ENCODE assay signal across 24 cellular contexts in genomic region chrX:2700405-2701320, GRCh38. TPM values are rescaled to one million over a fixed set of nuclear protein-coding genes. Genes with fewer than 3 reads are reported as not detected.
DNase-seq lines count a peak whose midpoint lies in the region; ATAC-seq, FAIRE-seq and TF ChIP-seq lines count a peak whose summit lies in the region.
"Had no signal": no experiment of that assay in that cellular context is flagged by ENCODE, and none has a peak within 500 bp of the region (broad histone marks: within the 10 kb centered on the region; RNA-seq: fewer than 3 reads in every experiment).

No MANE protein-coding gene starts in this region.

- H3F3A ChIP-seq in OCI-LY1 (ENCODE audit: insufficient read depth, low read length), result no peaks in the 10 kb centered on the region

- TF ChIP-seq POLR2A in HepG2 (IDR thresholded peaks at IDR 0.05; ENCODE audit: insufficient read depth in 1 of 2, low read depth in 2 of 2, low read length in 2 of 2), result no peak
- TF ChIP-seq POLR2A in right lobe of liver (IDR thresholded peaks at IDR 0.05), result no peak

- H3K27me3 Mint-ChIP-seq in type B pancreatic cell, result no peaks in the 10 kb centered on the region

- peaks cover 94% of the 10 kb centered on the region for H3K79me2 ChIP-seq in HepG2 (ENCODE audit: insufficient read depth, low read length)
- no peaks in the 10 kb centered on the region for H3K79me2 ChIP-seq in OCI-LY1 (ENCODE audit: insufficient read depth, low read length)

- H3K4me3 ChIP-seq in HepG2 (replicated peaks in 1 of 3; ENCODE audit: insufficient read depth in 1 of 3, low read depth in 2 of 3, low read length in 3 of 3) (no peak overlapping the region), right lobe of liver (no peak overlapping the region), OCI-LY1 (ENCODE audit: low read depth, low read length, poor library complexity, severe bottlenecking) (no peak overlapping the region), endocrine pancreas (ENCODE audit: control insufficient read depth, insufficient read depth, low read length) (peak overlapping the region; percentile 4)
- H3K4me3 ChIP-seq: ascending aorta, coronary artery, gastroesophageal sphincter, thoracic aorta had no signal

- peak overlapping the region; percentile 79 for H3K27ac Mint-ChIP-seq in type B pancreatic cell

- H3K4me2 ChIP-seq in HepG2 (ENCODE audit: low read depth, low read length), result no peak overlapping the region
- H3K4me2 ChIP-seq in OCI-LY1 (ENCODE audit: low read length), result peak overlapping the region; percentile 19; the same call in 1 of the 2 replicates

- TF ChIP-seq EP300 in HepG2 (IDR thresholded peaks at IDR 0.05; ENCODE audit: low read depth in 2 of 2, low read length in 2 of 2) (no peak), HepG2 (CRISPR knock-in tag; IDR thresholded peaks at IDR 0.05; ENCODE audit: borderline replicate concordance) (no peak)

- CTCF ChIA-PET in HepG2 (lab: Yijun Ruan, JAX; ENCODE audit: low intra/inter-chr PET ratio, low total read pairs), result no interaction called here

- H3K27ac ChIP-seq in HepG2 (ENCODE audit: extremely low read length, insufficient read depth, low read length) (no peak overlapping the region), right lobe of liver (no peak overlapping the region), OCI-LY1 (ENCODE audit: low read depth, low read length, poor library complexity, severe bottlenecking) (peak overlapping the region; percentile 62)
- H3K27ac ChIP-seq: ascending aorta, coronary artery, epithelial cell of prostate, thoracic aorta had no signal

- no peak for ATAC-seq in HepG2
- no peak for ATAC-seq in right lobe of liver
- ATAC-seq: gastroesophageal sphincter had no signal

- H3K9me3 ChIP-seq in HepG2 (ENCODE audit: low read length) (no peaks in the 10 kb centered on the region), right lobe of liver (no peaks in the 10 kb centered on the region), OCI-LY1 (ENCODE audit: low read length) (no peaks in the 10 kb centered on the region), endocrine pancreas (ENCODE audit: control insufficient read depth, low read length) (no peaks in the 10 kb centered on the region)
- H3K9me3 ChIP-seq: ascending aorta, gastroesophageal sphincter, thoracic aorta had no signal

- H3K9me2 ChIP-seq in OCI-LY1 (ENCODE audit: low read depth, low read length), result no peaks in the 10 kb centered on the region

- H3K9ac ChIP-seq in HepG2 (ENCODE audit: insufficient read depth, low read depth, low read length) (no peak overlapping the region), OCI-LY1 (ENCODE audit: low read length) (no peak overlapping the region), endocrine pancreas (ENCODE audit: control insufficient read depth, insufficient read depth, low read length) (no peak overlapping the region)

- TF ChIP-seq CTCF in HepG2 (CRISPR knock-in tag; IDR thresholded peaks at IDR 0.05), result no peak
- TF ChIP-seq CTCF in right lobe of liver (IDR thresholded peaks at IDR 0.05), result no peak
- TF ChIP-seq CTCF in OCI-LY1 (IDR thresholded peaks at IDR 0.05; ENCODE audit: low read length), result no peak
- no peak for TF ChIP-seq CTCF in type B pancreatic cell (conservative IDR thresholded peaks at IDR 0.05)

- no TSS peak for BruUV-seq in HepG2 (replicated peaks; lab: Mats Ljungman, UMichigan)

- H3K4me3 Mint-ChIP-seq in type B pancreatic cell, result peak overlapping the region; percentile 1

- POLR2A ChIA-PET in HepG2 (lab: Yijun Ruan, JAX), result no interaction called here

- in situ Hi-C loops in HepG2 (cut with HindIII; ENCODE audit: extremely low pct_ligation_motif_present, low pct_unique_long_range_greater_than_20kb), result no loop called here

- H3K4me1 Mint-ChIP-seq in type B pancreatic cell (ENCODE audit: unreplicated experiment), result peaks cover 55% of the 10 kb centered on the region

- no peak for TF ChIP-seq RAD21 in HepG2 (CRISPR knock-in tag; IDR thresholded peaks at IDR 0.05)

- peaks cover 4% of the 10 kb centered on the region for H3K9me3 Mint-ChIP-seq in type B pancreatic cell

- FAIRE-seq in HepG2 (lab: Jason Lieb, UNC), result peak; percentile 18

- H2AFZ ChIP-seq in HepG2 (ENCODE audit: low read length) (no peak overlapping the region), OCI-LY1 (ENCODE audit: low read length) (no peak overlapping the region)

- H3K27me3 ChIP-seq in HepG2 (ENCODE audit: control insufficient read depth in 1 of 2, insufficient read depth in 2 of 2, low read length in 2 of 2) (no peaks in the 10 kb centered on the region), right lobe of liver (no peaks in the 10 kb centered on the region), OCI-LY1 (ENCODE audit: insufficient read depth, low read length) (no peaks in the 10 kb centered on the region), endocrine pancreas (ENCODE audit: control insufficient read depth, insufficient read depth, low read length) (no peaks in the 10 kb centered on the region)
- H3K27me3 ChIP-seq: ascending aorta, gastroesophageal sphincter had no signal

- peaks cover 51% of the 10 kb centered on the region for H3K36me3 Mint-ChIP-seq in type B pancreatic cell

- H4K20me1 ChIP-seq in HepG2 (ENCODE audit: insufficient read depth, low read length), result 0 out of 2 replicates have a peak, but pooled peaks cover 4% of the 10 kb centered on the region
- no peaks in the 10 kb centered on the region for H4K20me1 ChIP-seq in OCI-LY1 (ENCODE audit: insufficient read depth, low read length)

- 95% methylated on average over 9 of the region's 9 CpGs for WGBS in HepG2 (ENCODE audit: low lambda C conversion rate)
- 92% methylated on average over 9 of the region's 9 CpGs for WGBS in right lobe of liver (ENCODE audit: insufficient coverage, low coverage, low lambda C conversion rate, missing lambda C conversion rate)

- H3K4me1 ChIP-seq in HepG2 (ENCODE audit: insufficient read depth, low read length) (peaks cover 5% of the 10 kb centered on the region; the same call in 1 of the 2 replicates), right lobe of liver (peaks cover 0 to 34% (median 3%) of the 10 kb centered on the region in 4 donors), OCI-LY1 (ENCODE audit: insufficient read depth, low read length, severe bottlenecking) (peaks cover 66% of the 10 kb centered on the region), endocrine pancreas (ENCODE audit: control insufficient read depth, insufficient read depth, low read length) (peaks cover 4% of the 10 kb centered on the region)

- DNase-seq in HepG2 (ENCODE audit: low spot score), result no peak
- no peak for DNase-seq in right lobe of liver
- DNase-seq in type B pancreatic cell (ENCODE audit: extremely low spot score, unreplicated experiment), result no peak
- no peak for DNase-seq in GM03348 (ENCODE audit: low spot score)
- no peak for DNase-seq in UCSD-AML1 (lab: John Stamatoyannopoulos, UW; ENCODE audit: unreplicated experiment)
- no peak for DNase-seq in occipital lobe (lab: John Stamatoyannopoulos, UW)
- DNase-seq: activated CD4-positive, alpha-beta T cell treated with anti-CD3 and anti-CD28 coated beads for 4 hours; AML-193; DMS53; mesendoderm; NCI-H2029 treated with DMSO at 0.1 percent for 48 hours; NCI-H524 treated with DMSO at 0.1 percent for 48 hours; nucleus accumbens; SIG-M5; stimulated activated CD4-positive, alpha-beta T cell treated with anti-CD3 and anti-CD28 coated beads, Interleukin-4, amount 100 ng/mL, for 1 hour; stimulated activated CD8-positive, alpha-beta memory T cell treated with anti-CD3 and anti-CD28 coated beads, Interleukin-4, amount 100 ng/mL, for 48 hours; T1000 had no signal

- intact Hi-C loops in HepG2 (cut with micrococcal nuclease; ENCODE audit: unreplicated experiment), result loop anchor here (10.0 kb wide), 1 partner anchor 64 kb away; no protein-coding TSS in a partner anchor
- intact Hi-C loops in right lobe of liver (cut with DNase I), result no loop called here

- peaks cover 5 to 20% of the 10 kb centered on the region in 2 experiments; a peak in 2 of 5 replicates for H3K36me3 ChIP-seq in HepG2 (replicated peaks in 1 of 2; ENCODE audit: control insufficient read depth in 1 of 2, insufficient read depth in 2 of 2, low read length in 2 of 2)
- no peaks in the 10 kb centered on the region for H3K36me3 ChIP-seq in right lobe of liver
- no peaks in the 10 kb centered on the region for H3K36me3 ChIP-seq in OCI-LY1 (ENCODE audit: insufficient read depth, low read length)
- H3K36me3 ChIP-seq in endocrine pancreas (ENCODE audit: control insufficient read depth, insufficient read depth, low read length), result no peaks in the 10 kb centered on the region

RNA-seq across cellular contexts. Expression of gene CD99, which starts 9.6 kb away (rescaled TPM):
- total RNA-seq in HepG2 (2016; rRNA removed; fragmentation: Illumina TruSeq; extraction: Trizol) (57.9 and 111 TPM in 2 replicates), right lobe of liver (100 to 1,000 TPM in 5 of 6 experiments, 10 to 100 TPM in 1; 88.5 to 139 (median 119) TPM), type B pancreatic cell (ENCODE audit: low replicate concordance) (292 and 372 TPM in 2 replicates), occipital lobe (7.2 TPM)
- 64.5 and 76.9 TPM in 2 replicates for total RNA-seq in HepG2 (2016; cell fraction: cytosol; rRNA removed; fragmentation: Illumina TruSeq; extraction: Trizol; ENCODE audit: low read depth)
- total RNA-seq in HepG2 (2016; cell fraction: insoluble cytoplasmic fraction; rRNA removed; fragmentation: Illumina TruSeq; extraction: Trizol), result 52.0 and 103 TPM in 2 replicates
- 78.1 and 98.3 TPM in 2 replicates for total RNA-seq in HepG2 (2016; cell fraction: membrane; rRNA removed; fragmentation: Illumina TruSeq; extraction: Trizol)
- 96.6 and 113 TPM in 2 replicates for total RNA-seq in HepG2 (2016; cell fraction: nucleus; rRNA removed; fragmentation: Illumina TruSeq; extraction: Trizol)
- 77.7 and 78.8 TPM in 2 replicates for polyA plus RNA-seq in HepG2 (2011; rRNA removed)
- polyA plus RNA-seq in HepG2 (2011; cell fraction: cytosol; rRNA removed), result 125 and 154 TPM in 2 replicates
- 95.3 and 97.6 TPM in 2 replicates for polyA plus RNA-seq in HepG2 (2011; cell fraction: nucleus; rRNA removed)
- 165 and 308 TPM in 2 replicates for polyA plus RNA-seq in HepG2 (2012)
- polyA plus RNA-seq in HepG2 (2016; cell fraction: cytosol; fragmentation: Illumina TruSeq; extraction: Trizol; ENCODE audit: low read depth), result 210 and 248 TPM in 2 replicates
- polyA plus RNA-seq in HepG2 (2016; cell fraction: insoluble cytoplasmic fraction; fragmentation: Illumina TruSeq; extraction: Trizol; ENCODE audit: low read depth), result 125 and 147 TPM in 2 replicates
- 191 and 218 TPM in 2 replicates for polyA plus RNA-seq in HepG2 (2016; cell fraction: membrane; fragmentation: Illumina TruSeq; extraction: Trizol; ENCODE audit: low read depth)
- polyA plus RNA-seq in HepG2 (2016; cell fraction: nucleus; fragmentation: Illumina TruSeq; extraction: Trizol; ENCODE audit: insufficient read depth, low read depth), result 304 and 330 TPM in 2 replicates
- polyA minus RNA-seq in HepG2 (2011; rRNA and poly(A)+ RNA removed; ENCODE audit: low replicate concordance), result 27.9 and 30.5 TPM in 2 replicates
- 59.3 and 60.8 TPM in 2 replicates for polyA minus RNA-seq in HepG2 (2011; cell fraction: cytosol; rRNA and poly(A)+ RNA removed)
- polyA minus RNA-seq in HepG2 (2011; cell fraction: nucleus; rRNA and poly(A)+ RNA removed), result 32.6 TPM in 2 replicates

RNA-seq across cellular contexts. Expression of gene XG, which starts 51.2 kb away (rescaled TPM):
- total RNA-seq in HepG2 (2016; rRNA removed; fragmentation: Illumina TruSeq; extraction: Trizol) (not detected in 2 replicates), right lobe of liver (under 1 TPM in 1 of 6 experiments, not detected in 5; 0.31 TPM), type B pancreatic cell (ENCODE audit: low replicate concordance) (0.55 and 0.63 TPM in 2 replicates), occipital lobe (not detected)
- not detected in 2 replicates for total RNA-seq in HepG2 (2016; cell fraction: cytosol; rRNA removed; fragmentation: Illumina TruSeq; extraction: Trizol; ENCODE audit: low read depth)
- not detected in 2 replicates for total RNA-seq in HepG2 (2016; cell fraction: insoluble cytoplasmic fraction; rRNA removed; fragmentation: Illumina TruSeq; extraction: Trizol)
- total RNA-seq in HepG2 (2016; cell fraction: membrane; rRNA removed; fragmentation: Illumina TruSeq; extraction: Trizol), result not detected in 2 replicates
- not detected in 2 replicates for total RNA-seq in HepG2 (2016; cell fraction: nucleus; rRNA removed; fragmentation: Illumina TruSeq; extraction: Trizol)
- polyA plus RNA-seq in HepG2 (2011; rRNA removed), result not detected in 2 replicates
- not detected in 2 replicates for polyA plus RNA-seq in HepG2 (2011; cell fraction: cytosol; rRNA removed)
- polyA plus RNA-seq in HepG2 (2011; cell fraction: nucleus; rRNA removed), result not detected in 2 replicates
- polyA plus RNA-seq in HepG2 (2012), result 0.07 TPM in 1 of 2 replicates, not detected in the other
- not detected in 2 replicates for polyA plus RNA-seq in HepG2 (2016; cell fraction: cytosol; fragmentation: Illumina TruSeq; extraction: Trizol; ENCODE audit: low read depth)
- not detected in 2 replicates for polyA plus RNA-seq in HepG2 (2016; cell fraction: insoluble cytoplasmic fraction; fragmentation: Illumina TruSeq; extraction: Trizol; ENCODE audit: low read depth)
- not detected in 2 replicates for polyA plus RNA-seq in HepG2 (2016; cell fraction: membrane; fragmentation: Illumina TruSeq; extraction: Trizol; ENCODE audit: low read depth)
- not detected in 2 replicates for polyA plus RNA-seq in HepG2 (2016; cell fraction: nucleus; fragmentation: Illumina TruSeq; extraction: Trizol; ENCODE audit: insufficient read depth, low read depth)
- not detected in 2 replicates for polyA minus RNA-seq in HepG2 (2011; rRNA and poly(A)+ RNA removed; ENCODE audit: low replicate concordance)
- polyA minus RNA-seq in HepG2 (2011; cell fraction: cytosol; rRNA and poly(A)+ RNA removed), result not detected in 2 replicates
- not detected in 2 replicates for polyA minus RNA-seq in HepG2 (2011; cell fraction: nucleus; rRNA and poly(A)+ RNA removed)
